ENCODE assay signal across 8 cellular contexts in the genomic region with DNA sequence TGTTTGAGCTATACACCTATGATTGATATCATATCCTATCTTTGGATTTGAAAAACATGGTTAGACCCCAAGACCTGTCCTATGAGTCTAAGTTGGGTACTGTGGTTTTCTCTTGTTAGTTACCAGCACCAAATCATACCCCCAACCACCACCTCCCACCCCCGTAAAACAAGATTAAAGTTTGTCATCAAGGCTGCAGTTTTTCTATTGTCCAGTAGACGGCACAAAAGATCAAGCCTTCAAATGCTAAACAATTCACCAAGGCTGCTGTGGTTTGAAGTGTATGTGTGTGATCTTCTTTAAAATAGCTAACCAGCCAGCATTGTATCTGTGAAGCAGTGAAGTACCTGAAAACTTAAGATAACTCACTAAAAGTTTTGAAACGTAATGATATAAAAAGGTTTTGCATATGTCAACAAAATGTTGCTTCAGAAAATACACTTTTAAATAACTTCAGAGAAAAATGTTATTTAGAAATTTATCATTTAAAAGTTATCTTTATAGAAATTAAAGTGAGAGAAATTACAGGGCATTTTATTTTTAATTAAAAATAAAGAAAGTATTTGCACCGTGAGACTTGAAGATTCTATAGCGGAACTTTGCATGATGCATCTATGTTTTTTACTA. TPM values are rescaled to one million over a fixed set of nuclear protein-coding genes. Genes with fewer than 3 reads are reported as not detected.
A peak's percentile ranks its signal among the peaks of the same experiment; 100 is the strongest.
DNase-seq lines count a peak whose midpoint lies in the region; ATAC-seq and TF ChIP-seq lines count a peak whose summit lies in the region.

No MANE protein-coding gene starts in this region.

- DNase-seq in DND-41 (peak; percentile 30), NCI-H748 (lab: John Stamatoyannopoulos, UW; ENCODE audit: unreplicated experiment) (peak; percentile 73), cerebellar cortex (ENCODE audit: low spot score) (peak; percentile 83), mucosa of descending colon (peak in 1 of 3 donors; percentile 51)
- DNase-seq in stimulated activated naive CD4-positive, alpha-beta T cell treated with Interleukin-2 at 50 U/mL for 16 hours (lab: John Stamatoyannopoulos, UW): no peak
- DNase-seq in activated naive CD8-positive, alpha-beta T cell treated with anti-CD3 and anti-CD28 coated beads for 36 hours: no peak
- no peak for DNase-seq in activated CD4-positive, CD25-positive, alpha-beta regulatory T cell treated with anti-CD3 and anti-CD28 coated beads, Interleukin-2, amount 50 U/mL, for 72 hours

- H3K36me3 Mint-ChIP-seq in activated naive CD8-positive, alpha-beta T cell treated with anti-CD3 and anti-CD28 coated beads for 36 hours: no peaks in the 10 kb centered on the region

- H3K4me1 ChIP-seq in DND-41 (ENCODE audit: insufficient read depth, low read length) (no peaks in the 10 kb centered on the region), mucosa of descending colon (ENCODE audit: low read depth) (peaks cover 14% of the 10 kb centered on the region)

- H3K4me3 ChIP-seq in DND-41 (ENCODE audit: low read depth in 1 of 2, low read length in 2 of 2) (no peak overlapping the region), mucosa of descending colon (no peak overlapping the region)

- H3K4me2 ChIP-seq in DND-41 (ENCODE audit: insufficient read depth, low read length): no peak overlapping the region

- H3K27ac ChIP-seq in DND-41 (ENCODE audit: low read length): no peak overlapping the region

- H3K4me3 Mint-ChIP-seq in activated naive CD8-positive, alpha-beta T cell treated with anti-CD3 and anti-CD28 coated beads for 36 hours: no peak overlapping the region

- peaks cover 9% of the 10 kb centered on the region for H3K4me1 Mint-ChIP-seq in activated naive CD8-positive, alpha-beta T cell treated with anti-CD3 and anti-CD28 coated beads for 36 hours

- peak; percentile 73 for ATAC-seq in DND-41 (ENCODE audit: insufficient read depth, low read depth)
- ATAC-seq in HG03159 (IDR thresholded peaks at IDR 0.05; ENCODE audit: unreplicated experiment): peak; percentile 55
- no peak for ATAC-seq in mucosa of descending colon

- H3K9me3 ChIP-seq in DND-41 (ENCODE audit: insufficient read depth, low read length, severe bottlenecking) (no peaks in the 10 kb centered on the region), mucosa of descending colon (no peaks in the 10 kb centered on the region)

- no peaks in the 10 kb centered on the region for H4K20me1 ChIP-seq in DND-41 (ENCODE audit: insufficient read depth, low read length)

- no peak overlapping the region for H3K9ac ChIP-seq in DND-41 (ENCODE audit: low read depth, low read length)

- H3K9me3 Mint-ChIP-seq in activated naive CD8-positive, alpha-beta T cell treated with anti-CD3 and anti-CD28 coated beads for 36 hours: no peaks in the 10 kb centered on the region

- no peak overlapping the region for H2AFZ ChIP-seq in DND-41 (ENCODE audit: low read depth, low read length)

- intact Hi-C loops in mucosa of descending colon (cut with DNase I, micrococcal nuclease): loop anchor here (10.0 kb wide), 2 partner anchors 704 to 1416 kb away; no protein-coding TSS in a partner anchor

- H3K36me3 ChIP-seq in DND-41 (ENCODE audit: insufficient read depth, low read length) (no peaks in the 10 kb centered on the region), mucosa of descending colon (ENCODE audit: low read depth) (no peaks in the 10 kb centered on the region)

- peaks cover 4% of the 10 kb centered on the region for H3K27me3 ChIP-seq in DND-41 (ENCODE audit: insufficient read depth, low read length, poor library complexity)

- H3K79me2 ChIP-seq in DND-41 (ENCODE audit: insufficient read depth, low read length): no peaks in the 10 kb centered on the region

- H3K27ac Mint-ChIP-seq in activated naive CD8-positive, alpha-beta T cell treated with anti-CD3 and anti-CD28 coated beads for 36 hours: no peak overlapping the region

- TF ChIP-seq CTCF in DND-41 (IDR thresholded peaks at IDR 0.05; ENCODE audit: borderline replicate concordance, extremely low read depth, low read length, poor library complexity, severe bottlenecking) (peak; percentile 89), mucosa of descending colon (IDR thresholded peaks at IDR 0.05) (peak; percentile 53)

- H3K27me3 Mint-ChIP-seq in activated naive CD8-positive, alpha-beta T cell treated with anti-CD3 and anti-CD28 coated beads for 36 hours: peaks cover 93% of the 10 kb centered on the region

RNA-seq across cellular contexts. Expression of gene MEIS1, which starts 5.8 kb away (rescaled TPM):
- total RNA-seq in mucosa of descending colon: 100 to 1,000 TPM in 1 of 3 donors, 10 to 100 TPM in 2; 23.2 to 196 (median 33.4) TPM
- not detected for total RNA-seq in activated naive CD8-positive, alpha-beta T cell treated with anti-CD3 and anti-CD28 coated beads for 36 hours

Comparison
In these comparisons a context has a peak if more than half of its experiments do, and no peak if none do; other contexts are left out.
1. DNase-seq: peak in DND-41 (single experiment), NCI-H748 (single experiment) and cerebellar cortex (single experiment); none in stimulated activated naive CD4-positive, alpha-beta T cell treated with Interleukin-2 at 50 U/mL for 16 hours (single experiment), activated naive CD8-positive, alpha-beta T cell treated with anti-CD3 and anti-CD28 coated beads for 36 hours (single experiment) and activated CD4-positive, CD25-positive, alpha-beta regulatory T cell treated with anti-CD3 and anti-CD28 coated beads, Interleukin-2, amount 50 U/mL, for 72 hours (single experiment).
2. RNA of gene MEIS1, which starts 5.8 kb away (total RNA-seq): 23.2 to 196 TPM in mucosa of descending colon; not detected in activated naive CD8-positive, alpha-beta T cell treated with anti-CD3 and anti-CD28 coated beads for 36 hours; every median in the first group is over 10 times any median in the second.